1 cellular context compared by ENCODE assay signal in genomic region chr6:28281288-28282064, GRCh38.
TF ChIP-seq lines count a peak whose summit lies in the region.

Gene PGBD1 (plus strand): TSS chr6:28281572. CDS start chr6:28283814, 2,242 bp downstream.

TF ChIP-seq in WTC11, 78 proteins besides CTCF, POLR2A, EP300 and RAD21 (continued from another document):
- TF ChIP-seq, protein P1, sequence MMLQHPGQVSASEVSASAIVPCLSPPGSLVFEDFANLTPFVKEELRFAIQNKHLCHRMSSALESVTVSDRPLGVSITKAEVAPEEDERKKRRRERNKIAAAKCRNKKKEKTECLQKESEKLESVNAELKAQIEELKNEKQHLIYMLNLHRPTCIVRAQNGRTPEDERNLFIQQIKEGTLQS (CRISPR knock-in tag; conservative IDR thresholded peaks at IDR 0.05) = no peak
- no peak for TF ChIP-seq E2F1 (CRISPR knock-in tag; IDR thresholded peaks at IDR 0.05)
- TF ChIP-seq ZNF263 (CRISPR knock-in tag; IDR thresholded peaks at IDR 0.05; ENCODE audit: low read depth) = no peak
- TF ChIP-seq TCF7 (CRISPR knock-in tag; IDR thresholded peaks at IDR 0.05; ENCODE audit: low read depth) = no peak
- TF ChIP-seq AR (CRISPR knock-in tag; IDR thresholded peaks at IDR 0.05) = no peak
- TF ChIP-seq ZNF396 (CRISPR knock-in tag; IDR thresholded peaks at IDR 0.05; ENCODE audit: borderline replicate concordance) = no peak
